Comparison of ENCODE assay signal across 8 cellular contexts in genomic region chr17:50129303-50129945, GRCh38. TPM values are rescaled to one million over a fixed set of nuclear protein-coding genes. Genes with fewer than 3 reads are reported as not detected.
DNase-seq lines count a peak whose midpoint lies in the region; ATAC-seq and TF ChIP-seq lines count a peak whose summit lies in the region.

No MANE protein-coding gene starts in this region.

- no peak overlapping the region for H4K5ac ChIP-seq in IMR-90 (ENCODE audit: low read depth, low read length)

- peak; percentile 63 to 80 (median 68) for DNase-seq in CD4-positive, alpha-beta memory T cell
- peak; percentile 57 for DNase-seq in IMR-90
- peak; percentile 39 for DNase-seq in activated CD8-positive, alpha-beta memory T cell treated with anti-CD3 and anti-CD28 coated beads, Interleukin-2, amount 50 U/mL, for 4 hours
- DNase-seq in sciatic nerve (ENCODE audit: low spot score): peak; percentile 64
- DNase-seq in KG1 (lab: John Stamatoyannopoulos, UW): no peak
- no peak for DNase-seq in stimulated activated CD4-positive, alpha-beta T cell treated with anti-CD3 and anti-CD28 coated beads, Interleukin-4, amount 100 ng/mL, for 1 hour
- DNase-seq in NCI-H510A treated with DMSO at 0.1 percent for 48 hours (lab: John Stamatoyannopoulos, UW): no peak

- TF ChIP-seq CTCF in IMR-90 (conservative IDR thresholded peaks at IDR 0.05; ENCODE audit: low read depth, low read length): no peak
- no peak for TF ChIP-seq CTCF in gastroesophageal sphincter (IDR thresholded peaks at IDR 0.05)

- no peaks in the 10 kb centered on the region for H3K9me3 ChIP-seq in CD4-positive, alpha-beta memory T cell (ENCODE audit: control insufficient read depth in 1 of 2, low read length in 2 of 2)
- H3K9me3 ChIP-seq in IMR-90 (ENCODE audit: control insufficient read depth, insufficient read depth, low read length) (no peaks in the 10 kb centered on the region), gastroesophageal sphincter (no peaks in the 10 kb centered on the region)

- no CpG with 5 or more reads among the region's 54 CpGs for WGBS in IMR-90 (ENCODE audit: extremely low coverage in 2 of 2, insufficient read length in 1 of 2), 2 experiments
- 4 to 10% methylated on average over 2 to 5 of the region's 54 CpGs for WGBS in gastroesophageal sphincter (ENCODE audit: low coverage in 1 of 2), 2 donors

- H2BK20ac ChIP-seq in IMR-90 (ENCODE audit: low read depth, low read length): no peak overlapping the region

- peaks cover 26% of the 10 kb centered on the region for H3K4me1 ChIP-seq in CD4-positive, alpha-beta memory T cell (ENCODE audit: insufficient read depth, low read length)
- H3K4me1 ChIP-seq in IMR-90 (ENCODE audit: control insufficient read depth, insufficient read depth, low read length): peaks cover 20% of the 10 kb centered on the region
- peaks cover 3 to 58% (median 33%) of the 10 kb centered on the region in 3 donors for H3K4me1 ChIP-seq in gastroesophageal sphincter

- peaks cover 6% of the 10 kb centered on the region for H3K27me3 ChIP-seq in CD4-positive, alpha-beta memory T cell (ENCODE audit: insufficient read depth, low read length)
- no peaks in the 10 kb centered on the region for H3K27me3 ChIP-seq in IMR-90 (ENCODE audit: control insufficient read depth, insufficient read depth, low read length)
- H3K27me3 ChIP-seq in gastroesophageal sphincter: no peaks in the 10 kb centered on the region

- H3K4me2 ChIP-seq in IMR-90 (ENCODE audit: low read depth, low read length): peak overlapping the region; percentile 92

- H3K56ac ChIP-seq in IMR-90 (ENCODE audit: extremely low read depth, insufficient read depth, low read length): no peak overlapping the region

- H3K36me3 Mint-ChIP-seq in CD4-positive, alpha-beta memory T cell: peaks cover 4 to 25% of the 10 kb centered on the region in 2 donors

- H3K18ac ChIP-seq in IMR-90 (ENCODE audit: low read depth, low read length): no peak overlapping the region; the same call in 1 of the 2 replicates

- H4K8ac ChIP-seq in IMR-90 (ENCODE audit: low read depth in 2 of 2, low read length in 2 of 2): no peak overlapping the region

- peaks cover 0 to 2% (median 0%) of the 10 kb centered on the region in 8 donors for H3K9me3 Mint-ChIP-seq in CD4-positive, alpha-beta memory T cell

- H3K27ac Mint-ChIP-seq in CD4-positive, alpha-beta memory T cell: peak overlapping the region in 6 of 7 donors; percentile 72 to 99 (median 92)

- H2BK120ac ChIP-seq in IMR-90 (ENCODE audit: low read depth, low read length): no peak overlapping the region

- no TSS peak for BruUV-seq in IMR-90 (replicated peaks; lab: Mats Ljungman, UMichigan)

- peak overlapping the region; percentile 91 for H2AK9ac ChIP-seq in IMR-90 (replicated peaks; ENCODE audit: low read depth, low read length, poor library complexity)

- intact Hi-C loops in CD4-positive, alpha-beta memory T cell (cut with micrococcal nuclease): loop anchor here (1.0 kb wide), 1 partner anchor 34 kb away; the partner anchor contains the start of gene PDK2
- intact Hi-C loops in IMR-90 (cut with micrococcal nuclease) (no loop called here), sciatic nerve (cut with DNase I) (no loop called here)

- H2AFZ ChIP-seq in IMR-90 (replicated peaks; ENCODE audit: low read length, poor library complexity): peak overlapping the region; percentile 84

- peaks cover 15% of the 10 kb centered on the region for H4K20me1 ChIP-seq in IMR-90 (ENCODE audit: insufficient read depth, low read length)

- peak overlapping the region; percentile 8; the same call in 1 of the 2 replicates for H2AK5ac ChIP-seq in IMR-90 (ENCODE audit: low read depth, low read length)

- TF ChIP-seq POLR2A in IMR-90 (IDR thresholded peaks at IDR 0.05; ENCODE audit: low read depth, low read length) (no peak), gastroesophageal sphincter (IDR thresholded peaks at IDR 0.05) (no peak)

- H3K27ac ChIP-seq in CD4-positive, alpha-beta memory T cell (ENCODE audit: low read depth, low read length): no peak overlapping the region
- H3K27ac ChIP-seq in IMR-90 (ENCODE audit: insufficient read depth, low read length) (peak overlapping the region; percentile 44; the same call in 1 of the 2 replicates), gastroesophageal sphincter (peak overlapping the region in 2 of 4 donors; percentile 38 to 56)

- peaks cover 3 to 7% of the 10 kb centered on the region in 2 donors for H3K27me3 Mint-ChIP-seq in CD4-positive, alpha-beta memory T cell

- peak overlapping the region; percentile 33; the same call in 1 of the 2 replicates for H3K4ac ChIP-seq in IMR-90 (ENCODE audit: low read depth, low read length)

- no peak overlapping the region; the same call in 1 of the 2 replicates for H4K91ac ChIP-seq in IMR-90 (ENCODE audit: insufficient read depth, low read depth, low read length)

- peaks cover 11 to 42% (median 26%) of the 10 kb centered on the region in 4 donors for H3K4me1 Mint-ChIP-seq in CD4-positive, alpha-beta memory T cell

- no peak overlapping the region for H3K4me3 ChIP-seq in CD4-positive, alpha-beta memory T cell (ENCODE audit: low read length in 2 of 2)
- H3K4me3 ChIP-seq in IMR-90 (ENCODE audit: insufficient read depth, low read depth, low read length): peak overlapping the region; percentile 64
- H3K4me3 ChIP-seq in gastroesophageal sphincter: peak overlapping the region; percentile 36 to 64

- in situ Hi-C loops in IMR-90 (cut with MboI; ENCODE audit: low sequenced_read_pairs): no loop called here

- no peak for TF ChIP-seq RAD21 in IMR-90 (IDR thresholded peaks at IDR 0.05; ENCODE audit: low read length)

- peak; percentile 47 for ATAC-seq in IMR-90 (ENCODE audit: low read depth)
- ATAC-seq in gastroesophageal sphincter: peak; percentile 24
- peak; percentile 9 for ATAC-seq in sciatic nerve

- H3K36me3 ChIP-seq in CD4-positive, alpha-beta memory T cell (ENCODE audit: insufficient read depth, low read length): peaks cover 3% of the 10 kb centered on the region
- H3K36me3 ChIP-seq in IMR-90 (ENCODE audit: control insufficient read depth, insufficient read depth, low read length) (peaks cover 4% of the 10 kb centered on the region; the same call in 1 of the 2 replicates), gastroesophageal sphincter (peaks cover 0 to 4% of the 10 kb centered on the region in 2 donors)

- H2BK15ac ChIP-seq in IMR-90 (ENCODE audit: low read depth, low read length): no peak overlapping the region

- POLR2A ChIA-PET in CD4-positive, alpha-beta memory T cell (lab: Charles Lee; ENCODE audit: partially characterized antibody): interaction anchor here (1.3 to 4.4 kb wide), 4 partner anchors 9 to 35 kb away, joined by 7 to 27 read pairs (median 12); partner anchors contain the start of gene PPP1R9B
- POLR2A ChIA-PET in IMR-90 (lab: Charles Lee; ENCODE audit: unreplicated experiment): interaction anchor here (0.6 to 0.9 kb wide), 2 partner anchors 22 to 232 kb away, joined by 4 to 6 read pairs; no protein-coding TSS in a partner anchor

- peaks cover 3 to 39% of the 10 kb centered on the region in 2 experiments; a peak in 3 of 4 replicates for H3K79me1 ChIP-seq in IMR-90 (ENCODE audit: low read depth in 1 of 2, low read length in 2 of 2)

- CTCF ChIA-PET in CD4-positive, alpha-beta memory T cell (lab: Charles Lee; ENCODE audit: partially characterized antibody): interaction anchor here (0.6 to 1.7 kb wide), 4 partner anchors 9 to 32 kb away, joined by 3 to 7 read pairs (median 5); no protein-coding TSS in a partner anchor
- CTCF ChIA-PET in IMR-90 (lab: Yijun Ruan, JAX): no interaction called here

- H2BK5ac ChIP-seq in IMR-90 (ENCODE audit: low read depth, low read length, poor library complexity, severe bottlenecking): no peak overlapping the region

- no peak overlapping the region for H3K14ac ChIP-seq in IMR-90 (replicated peaks; ENCODE audit: low read depth, low read length)

- peak overlapping the region; percentile 68 for H3K9ac ChIP-seq in IMR-90 (ENCODE audit: low read depth, low read length)

- dilution Hi-C loops in IMR-90 (cut with HindIII; ENCODE audit: low sequenced_read_pairs, unreplicated experiment): no loop called here

- peaks cover 12% of the 10 kb centered on the region for H3K9me1 ChIP-seq in IMR-90 (ENCODE audit: insufficient read depth, low read length)

- peak overlapping the region; percentile 72 to 89 (median 84) for H3K4me3 Mint-ChIP-seq in CD4-positive, alpha-beta memory T cell

- H3K23ac ChIP-seq in IMR-90 (ENCODE audit: low read depth, low read length): no peak overlapping the region

- TF ChIP-seq EP300 in gastroesophageal sphincter (IDR thresholded peaks at IDR 0.05): no peak

RNA-seq across cellular contexts. Expression of gene SAMD14, which starts 0.5 kb away (rescaled TPM):
- 1 to 10 TPM; 1.2 to 1.3 TPM for total RNA-seq in CD4-positive, alpha-beta memory T cell
- polyA plus RNA-seq in CD4-positive, alpha-beta memory T cell: under 1 TPM; 0.16 to 0.19 TPM
- total RNA-seq in IMR-90 (2012; rRNA removed) (1.4 TPM in 2 replicates), gastroesophageal sphincter (1 to 10 TPM; 1.3 to 2.8 (median 2.3) TPM), sciatic nerve (2.5 TPM)
- polyA plus RNA-seq in IMR-90 (2012; rRNA removed): 6.2 and 6.7 TPM in 2 replicates
- polyA plus RNA-seq in IMR-90 (2012; cell fraction: cytosol; rRNA removed): 2.7 and 5.4 TPM in 2 replicates
- 20.9 and 34.4 TPM in 2 replicates for polyA plus RNA-seq in IMR-90 (2012; cell fraction: nucleus; rRNA removed; ENCODE audit: low replicate concordance)

RNA-seq across cellular contexts. Expression of gene PPP1R9B, which starts 21.1 kb away (rescaled TPM):
- 10 to 100 TPM; 97.5 to 99.7 TPM for total RNA-seq in CD4-positive, alpha-beta memory T cell
- 1 to 10 TPM in 1 of 2 donors, under 1 TPM in 1; 0.48 to 2.2 TPM for polyA plus RNA-seq in CD4-positive, alpha-beta memory T cell
- total RNA-seq in IMR-90 (2012; rRNA removed) (28.0 and 38.6 TPM in 2 replicates), gastroesophageal sphincter (10 to 100 TPM; 23.3 to 38.1 (median 30.8) TPM), sciatic nerve (58.8 TPM)
- 23.0 and 25.8 TPM in 2 replicates for polyA plus RNA-seq in IMR-90 (2012; rRNA removed)
- polyA plus RNA-seq in IMR-90 (2012; cell fraction: cytosol; rRNA removed): 16.2 and 19.3 TPM in 2 replicates
- polyA plus RNA-seq in IMR-90 (2012; cell fraction: nucleus; rRNA removed; ENCODE audit: low replicate concordance): 42.2 and 55.1 TPM in 2 replicates

RNA-seq across cellular contexts. Expression of gene PDK2, which starts 34.3 kb away (rescaled TPM):
- total RNA-seq in CD4-positive, alpha-beta memory T cell: 10 to 100 TPM; 39.1 to 40.6 TPM
- polyA plus RNA-seq in CD4-positive, alpha-beta memory T cell: 10 to 100 TPM; 34.5 to 36.5 TPM
- total RNA-seq in IMR-90 (2012; rRNA removed) (26.7 and 38.0 TPM in 2 replicates), gastroesophageal sphincter (10 to 100 TPM; 31.6 to 70.6 (median 58.1) TPM), sciatic nerve (48.6 TPM)
- polyA plus RNA-seq in IMR-90 (2012; rRNA removed): 104 and 113 TPM in 2 replicates
- polyA plus RNA-seq in IMR-90 (2012; cell fraction: cytosol; rRNA removed): 45.0 and 131 TPM in 2 replicates
- 71.2 and 130 TPM in 2 replicates for polyA plus RNA-seq in IMR-90 (2012; cell fraction: nucleus; rRNA removed; ENCODE audit: low replicate concordance)

RNA-seq across cellular contexts. Expression of gene SGCA, which starts 36.4 kb away (rescaled TPM):
- not detected for total RNA-seq in CD4-positive, alpha-beta memory T cell
- not detected for polyA plus RNA-seq in CD4-positive, alpha-beta memory T cell
- not detected in 2 replicates for total RNA-seq in IMR-90 (2012; rRNA removed)
- 0.19 and 0.55 TPM in 2 replicates for polyA plus RNA-seq in IMR-90 (2012; rRNA removed)
- polyA plus RNA-seq in IMR-90 (2012; cell fraction: cytosol; rRNA removed): 0.36 and 0.43 TPM in 2 replicates
- polyA plus RNA-seq in IMR-90 (2012; cell fraction: nucleus; rRNA removed; ENCODE audit: low replicate concordance): 0.34 TPM in 1 of 2 replicates, not detected in the other
- 100 to 1,000 TPM in 2 of 4 donors, 10 to 100 TPM in 2; 58.1 to 145 (median 93.4) TPM for total RNA-seq in gastroesophageal sphincter
- 3.5 TPM for total RNA-seq in sciatic nerve

Comparison
In these comparisons a context has a peak if more than half of its experiments do, and no peak if none do; other contexts are left out.
1. DNase-seq: peak in CD4-positive, alpha-beta memory T cell (5 of 5), IMR-90 (single experiment), activated CD8-positive, alpha-beta memory T cell treated with anti-CD3 and anti-CD28 coated beads, Interleukin-2, amount 50 U/mL, for 4 hours (single experiment) and sciatic nerve (single experiment); none in KG1 (single experiment), stimulated activated CD4-positive, alpha-beta T cell treated with anti-CD3 and anti-CD28 coated beads, Interleukin-4, amount 100 ng/mL, for 1 hour (single experiment) and NCI-H510A treated with DMSO at 0.1 percent for 48 hours (single experiment).
2. H3K4me3 ChIP-seq: peak in IMR-90 (single experiment) and gastroesophageal sphincter (2 of 2); none in CD4-positive, alpha-beta memory T cell (0 of 2).
3. Peak in every context shown above with its lines, with median percentiles within 50 percentile points of each other: ATAC-seq.